ENCODE assay signal across 1 cellular context in the genomic region with DNA sequence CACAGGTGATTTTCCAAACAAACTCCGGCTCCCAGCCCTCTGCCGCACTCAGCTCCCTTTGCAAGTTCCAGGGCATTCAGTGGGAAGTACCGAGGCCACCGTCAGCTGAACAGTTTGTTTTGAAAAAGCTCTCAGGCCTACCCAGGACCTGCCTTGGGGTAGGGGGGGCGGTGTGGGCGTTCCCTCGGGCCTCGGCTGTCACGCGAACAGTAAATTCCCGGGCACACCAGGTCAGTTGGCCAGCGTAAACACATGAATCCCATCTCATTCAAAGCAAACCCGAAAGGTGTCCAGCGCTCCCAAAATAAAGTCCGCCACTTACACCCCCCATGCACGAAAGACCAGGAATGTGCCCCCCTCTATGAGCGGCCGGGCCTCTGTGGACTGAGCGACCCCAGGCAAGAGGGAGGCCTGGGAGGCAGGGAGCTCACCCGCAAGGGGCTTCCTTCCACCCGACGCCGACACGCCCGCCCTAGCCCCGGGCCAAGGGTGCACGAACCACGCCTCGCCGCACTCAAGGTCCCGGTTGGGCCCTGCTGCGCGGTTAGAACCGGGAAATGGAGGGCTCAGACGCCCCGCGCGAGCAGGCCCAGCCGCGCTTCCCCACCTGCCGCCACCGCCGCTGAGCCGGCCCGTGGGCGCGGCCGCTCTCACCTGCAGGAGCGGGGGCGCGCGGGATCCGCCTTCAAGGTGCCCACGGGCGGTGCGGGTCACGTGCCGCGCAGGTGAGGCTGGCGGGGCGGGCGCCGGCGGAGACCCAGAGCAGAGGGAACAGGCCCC.
TF ChIP-seq lines count a peak whose summit lies in the region.

A gene with protein sequence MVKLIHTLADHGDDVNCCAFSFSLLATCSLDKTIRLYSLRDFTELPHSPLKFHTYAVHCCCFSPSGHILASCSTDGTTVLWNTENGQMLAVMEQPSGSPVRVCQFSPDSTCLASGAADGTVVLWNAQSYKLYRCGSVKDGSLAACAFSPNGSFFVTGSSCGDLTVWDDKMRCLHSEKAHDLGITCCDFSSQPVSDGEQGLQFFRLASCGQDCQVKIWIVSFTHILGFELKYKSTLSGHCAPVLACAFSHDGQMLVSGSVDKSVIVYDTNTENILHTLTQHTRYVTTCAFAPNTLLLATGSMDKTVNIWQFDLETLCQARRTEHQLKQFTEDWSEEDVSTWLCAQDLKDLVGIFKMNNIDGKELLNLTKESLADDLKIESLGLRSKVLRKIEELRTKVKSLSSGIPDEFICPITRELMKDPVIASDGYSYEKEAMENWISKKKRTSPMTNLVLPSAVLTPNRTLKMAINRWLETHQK (minus strand): TSS at position 775 of the 780 bp plus-strand sequence. CDS start 3,634 bp downstream, outside the sequence.

TF ChIP-seq in K562, 482 proteins besides CTCF, POLR2A, EP300 and RAD21 (continued from another document and continues in another):
- TF ChIP-seq, protein P1, sequence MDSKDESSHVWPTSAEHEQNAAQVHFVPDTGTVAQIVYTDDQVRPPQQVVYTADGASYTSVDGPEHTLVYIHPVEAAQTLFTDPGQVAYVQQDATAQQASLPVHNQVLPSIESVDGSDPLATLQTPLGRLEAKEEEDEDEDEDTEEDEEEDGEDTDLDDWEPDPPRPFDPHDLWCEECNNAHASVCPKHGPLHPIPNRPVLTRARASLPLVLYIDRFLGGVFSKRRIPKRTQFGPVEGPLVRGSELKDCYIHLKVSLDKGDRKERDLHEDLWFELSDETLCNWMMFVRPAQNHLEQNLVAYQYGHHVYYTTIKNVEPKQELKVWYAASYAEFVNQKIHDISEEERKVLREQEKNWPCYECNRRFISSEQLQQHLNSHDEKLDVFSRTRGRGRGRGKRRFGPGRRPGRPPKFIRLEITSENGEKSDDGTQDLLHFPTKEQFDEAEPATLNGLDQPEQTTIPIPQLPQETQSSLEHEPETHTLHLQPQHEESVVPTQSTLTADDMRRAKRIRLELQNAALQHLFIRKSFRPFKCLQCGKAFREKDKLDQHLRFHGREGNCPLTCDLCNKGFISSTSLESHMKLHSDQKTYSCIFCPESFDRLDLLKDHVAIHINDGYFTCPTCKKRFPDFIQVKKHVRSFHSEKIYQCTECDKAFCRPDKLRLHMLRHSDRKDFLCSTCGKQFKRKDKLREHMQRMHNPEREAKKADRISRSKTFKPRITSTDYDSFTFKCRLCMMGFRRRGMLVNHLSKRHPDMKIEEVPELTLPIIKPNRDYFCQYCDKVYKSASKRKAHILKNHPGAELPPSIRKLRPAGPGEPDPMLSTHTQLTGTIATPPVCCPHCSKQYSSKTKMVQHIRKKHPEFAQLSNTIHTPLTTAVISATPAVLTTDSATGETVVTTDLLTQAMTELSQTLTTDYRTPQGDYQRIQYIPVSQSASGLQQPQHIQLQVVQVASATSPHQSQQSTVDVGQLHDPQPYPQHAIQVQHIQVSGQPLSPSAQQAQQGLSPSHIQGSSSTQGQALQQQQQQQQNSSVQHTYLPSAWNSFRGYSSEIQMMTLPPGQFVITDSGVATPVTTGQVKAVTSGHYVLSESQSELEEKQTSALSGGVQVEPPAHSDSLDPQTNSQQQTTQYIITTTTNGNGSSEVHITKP (IDR thresholded peaks at IDR 0.05; ENCODE audit: partially characterized antibody) = peak; percentile 73
- TF ChIP-seq, protein P2, sequence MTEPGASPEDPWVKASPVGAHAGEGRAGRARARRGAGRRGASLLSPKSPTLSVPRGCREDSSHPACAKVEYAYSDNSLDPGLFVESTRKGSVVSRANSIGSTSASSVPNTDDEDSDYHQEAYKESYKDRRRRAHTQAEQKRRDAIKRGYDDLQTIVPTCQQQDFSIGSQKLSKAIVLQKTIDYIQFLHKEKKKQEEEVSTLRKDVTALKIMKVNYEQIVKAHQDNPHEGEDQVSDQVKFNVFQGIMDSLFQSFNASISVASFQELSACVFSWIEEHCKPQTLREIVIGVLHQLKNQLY (CRISPR knock-in tag; conservative IDR thresholded peaks at IDR 0.05) = 0 out of 4 replicates have a peak, but pooled peaks of 1 of the 2 experiments have one; percentile 69
- TF ChIP-seq ZNF589 (CRISPR knock-in tag; IDR thresholded peaks at IDR 0.05; ENCODE audit: low read depth) = no peak
- TF ChIP-seq, protein P3, sequence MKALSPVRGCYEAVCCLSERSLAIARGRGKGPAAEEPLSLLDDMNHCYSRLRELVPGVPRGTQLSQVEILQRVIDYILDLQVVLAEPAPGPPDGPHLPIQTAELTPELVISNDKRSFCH (CRISPR knock-in tag; IDR thresholded peaks at IDR 0.05) = no peak
- TF ChIP-seq, protein P3 (tag; IDR thresholded peaks at IDR 0.05) = peak; percentile 68
- no peak for TF ChIP-seq ZNF23 (CRISPR knock-in tag; IDR thresholded peaks at IDR 0.05)
- 0 out of 2 replicates have a peak, but pooled peaks have one; percentile 55 for TF ChIP-seq ZC3H4 (CRISPR knock-in tag; IDR thresholded peaks at IDR 0.05; ENCODE audit: borderline replicate concordance)
- no peak for TF ChIP-seq ZNF217 (CRISPR knock-in tag; IDR thresholded peaks at IDR 0.05)
- no peak for TF ChIP-seq ZNF77 (CRISPR knock-in tag; IDR thresholded peaks at IDR 0.05)
- TF ChIP-seq TAL1 (IDR thresholded peaks at IDR 0.05) = no peak
- TF ChIP-seq DPF2 (IDR thresholded peaks at IDR 0.05) = no peak
- TF ChIP-seq, protein P4, sequence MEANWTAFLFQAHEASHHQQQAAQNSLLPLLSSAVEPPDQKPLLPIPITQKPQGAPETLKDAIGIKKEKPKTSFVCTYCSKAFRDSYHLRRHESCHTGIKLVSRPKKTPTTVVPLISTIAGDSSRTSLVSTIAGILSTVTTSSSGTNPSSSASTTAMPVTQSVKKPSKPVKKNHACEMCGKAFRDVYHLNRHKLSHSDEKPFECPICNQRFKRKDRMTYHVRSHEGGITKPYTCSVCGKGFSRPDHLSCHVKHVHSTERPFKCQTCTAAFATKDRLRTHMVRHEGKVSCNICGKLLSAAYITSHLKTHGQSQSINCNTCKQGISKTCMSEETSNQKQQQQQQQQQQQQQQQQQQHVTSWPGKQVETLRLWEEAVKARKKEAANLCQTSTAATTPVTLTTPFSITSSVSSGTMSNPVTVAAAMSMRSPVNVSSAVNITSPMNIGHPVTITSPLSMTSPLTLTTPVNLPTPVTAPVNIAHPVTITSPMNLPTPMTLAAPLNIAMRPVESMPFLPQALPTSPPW (CRISPR knock-in tag; IDR thresholded peaks at IDR 0.05) = peak; percentile 82
- TF ChIP-seq TBP (optimal IDR thresholded peaks at IDR 0.05; ENCODE audit: low read depth, low read length) = no peak
- TF ChIP-seq, protein P5, sequence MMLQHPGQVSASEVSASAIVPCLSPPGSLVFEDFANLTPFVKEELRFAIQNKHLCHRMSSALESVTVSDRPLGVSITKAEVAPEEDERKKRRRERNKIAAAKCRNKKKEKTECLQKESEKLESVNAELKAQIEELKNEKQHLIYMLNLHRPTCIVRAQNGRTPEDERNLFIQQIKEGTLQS (IDR thresholded peaks at IDR 0.05) = no peak
- TF ChIP-seq, protein P5 (CRISPR knock-in tag; conservative IDR thresholded peaks at IDR 0.05) = no peak
- no peak for TF ChIP-seq ZNF311 (CRISPR knock-in tag; IDR thresholded peaks at IDR 0.05)
- 0 out of 4 replicates have a peak, but pooled peaks of 1 of the 2 experiments have one; percentile 0 for TF ChIP-seq KDM1A (IDR thresholded peaks at IDR 0.05)
- TF ChIP-seq, protein P6, sequence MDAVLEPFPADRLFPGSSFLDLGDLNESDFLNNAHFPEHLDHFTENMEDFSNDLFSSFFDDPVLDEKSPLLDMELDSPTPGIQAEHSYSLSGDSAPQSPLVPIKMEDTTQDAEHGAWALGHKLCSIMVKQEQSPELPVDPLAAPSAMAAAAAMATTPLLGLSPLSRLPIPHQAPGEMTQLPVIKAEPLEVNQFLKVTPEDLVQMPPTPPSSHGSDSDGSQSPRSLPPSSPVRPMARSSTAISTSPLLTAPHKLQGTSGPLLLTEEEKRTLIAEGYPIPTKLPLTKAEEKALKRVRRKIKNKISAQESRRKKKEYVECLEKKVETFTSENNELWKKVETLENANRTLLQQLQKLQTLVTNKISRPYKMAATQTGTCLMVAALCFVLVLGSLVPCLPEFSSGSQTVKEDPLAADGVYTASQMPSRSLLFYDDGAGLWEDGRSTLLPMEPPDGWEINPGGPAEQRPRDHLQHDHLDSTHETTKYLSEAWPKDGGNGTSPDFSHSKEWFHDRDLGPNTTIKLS (IDR thresholded peaks at IDR 0.05; ENCODE audit: borderline replicate concordance, low read depth) = no peak
- TF ChIP-seq HMG20B (CRISPR knock-in tag; IDR thresholded peaks at IDR 0.05) = no peak
- TF ChIP-seq, protein P7, sequence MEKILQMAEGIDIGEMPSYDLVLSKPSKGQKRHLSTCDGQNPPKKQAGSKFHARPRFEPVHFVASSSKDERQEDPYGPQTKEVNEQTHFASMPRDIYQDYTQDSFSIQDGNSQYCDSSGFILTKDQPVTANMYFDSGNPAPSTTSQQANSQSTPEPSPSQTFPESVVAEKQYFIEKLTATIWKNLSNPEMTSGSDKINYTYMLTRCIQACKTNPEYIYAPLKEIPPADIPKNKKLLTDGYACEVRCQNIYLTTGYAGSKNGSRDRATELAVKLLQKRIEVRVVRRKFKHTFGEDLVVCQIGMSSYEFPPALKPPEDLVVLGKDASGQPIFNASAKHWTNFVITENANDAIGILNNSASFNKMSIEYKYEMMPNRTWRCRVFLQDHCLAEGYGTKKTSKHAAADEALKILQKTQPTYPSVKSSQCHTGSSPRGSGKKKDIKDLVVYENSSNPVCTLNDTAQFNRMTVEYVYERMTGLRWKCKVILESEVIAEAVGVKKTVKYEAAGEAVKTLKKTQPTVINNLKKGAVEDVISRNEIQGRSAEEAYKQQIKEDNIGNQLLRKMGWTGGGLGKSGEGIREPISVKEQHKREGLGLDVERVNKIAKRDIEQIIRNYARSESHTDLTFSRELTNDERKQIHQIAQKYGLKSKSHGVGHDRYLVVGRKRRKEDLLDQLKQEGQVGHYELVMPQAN (IDR thresholded peaks at IDR 0.05; ENCODE audit: borderline replicate concordance) = peak; percentile 56
- TF ChIP-seq, protein P8, sequence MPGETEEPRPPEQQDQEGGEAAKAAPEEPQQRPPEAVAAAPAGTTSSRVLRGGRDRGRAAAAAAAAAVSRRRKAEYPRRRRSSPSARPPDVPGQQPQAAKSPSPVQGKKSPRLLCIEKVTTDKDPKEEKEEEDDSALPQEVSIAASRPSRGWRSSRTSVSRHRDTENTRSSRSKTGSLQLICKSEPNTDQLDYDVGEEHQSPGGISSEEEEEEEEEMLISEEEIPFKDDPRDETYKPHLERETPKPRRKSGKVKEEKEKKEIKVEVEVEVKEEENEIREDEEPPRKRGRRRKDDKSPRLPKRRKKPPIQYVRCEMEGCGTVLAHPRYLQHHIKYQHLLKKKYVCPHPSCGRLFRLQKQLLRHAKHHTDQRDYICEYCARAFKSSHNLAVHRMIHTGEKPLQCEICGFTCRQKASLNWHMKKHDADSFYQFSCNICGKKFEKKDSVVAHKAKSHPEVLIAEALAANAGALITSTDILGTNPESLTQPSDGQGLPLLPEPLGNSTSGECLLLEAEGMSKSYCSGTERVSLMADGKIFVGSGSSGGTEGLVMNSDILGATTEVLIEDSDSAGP (CRISPR knock-in tag; IDR thresholded peaks at IDR 0.05) = no peak
- TF ChIP-seq TEAD4 (IDR thresholded peaks at IDR 0.05; ENCODE audit: low read length) = no peak
- TF ChIP-seq TEAD4 (CRISPR knock-in tag; IDR thresholded peaks at IDR 0.05; ENCODE audit: borderline replicate concordance) = no peak
- TF ChIP-seq ZNF76 (CRISPR knock-in tag; IDR thresholded peaks at IDR 0.05; ENCODE audit: borderline replicate concordance) = 0 out of 2 replicates have a peak, but pooled peaks have one; percentile 23
- TF ChIP-seq SRF (CRISPR knock-in tag; IDR thresholded peaks at IDR 0.05) = peak in 1 of 2 experiments; percentile 20; a peak in 1 of 4 replicates
- TF ChIP-seq HDAC2 (IDR thresholded peaks at IDR 0.05) = 0 out of 2 replicates have a peak, but pooled peaks have one; percentile 18
- TF ChIP-seq ZBTB1 (CRISPR knock-in tag; IDR thresholded peaks at IDR 0.05; ENCODE audit: borderline replicate concordance, low read depth) = 0 out of 2 replicates have a peak, but pooled peaks have one; percentile 63
- TF ChIP-seq RBM22 (IDR thresholded peaks at IDR 0.05; ENCODE audit: low read depth, low read length, poor library complexity, severe bottlenecking) = no peak
- no peak for TF ChIP-seq SIRT6 (IDR thresholded peaks at IDR 0.05; ENCODE audit: low read depth, low read length)
- TF ChIP-seq, protein P9, sequence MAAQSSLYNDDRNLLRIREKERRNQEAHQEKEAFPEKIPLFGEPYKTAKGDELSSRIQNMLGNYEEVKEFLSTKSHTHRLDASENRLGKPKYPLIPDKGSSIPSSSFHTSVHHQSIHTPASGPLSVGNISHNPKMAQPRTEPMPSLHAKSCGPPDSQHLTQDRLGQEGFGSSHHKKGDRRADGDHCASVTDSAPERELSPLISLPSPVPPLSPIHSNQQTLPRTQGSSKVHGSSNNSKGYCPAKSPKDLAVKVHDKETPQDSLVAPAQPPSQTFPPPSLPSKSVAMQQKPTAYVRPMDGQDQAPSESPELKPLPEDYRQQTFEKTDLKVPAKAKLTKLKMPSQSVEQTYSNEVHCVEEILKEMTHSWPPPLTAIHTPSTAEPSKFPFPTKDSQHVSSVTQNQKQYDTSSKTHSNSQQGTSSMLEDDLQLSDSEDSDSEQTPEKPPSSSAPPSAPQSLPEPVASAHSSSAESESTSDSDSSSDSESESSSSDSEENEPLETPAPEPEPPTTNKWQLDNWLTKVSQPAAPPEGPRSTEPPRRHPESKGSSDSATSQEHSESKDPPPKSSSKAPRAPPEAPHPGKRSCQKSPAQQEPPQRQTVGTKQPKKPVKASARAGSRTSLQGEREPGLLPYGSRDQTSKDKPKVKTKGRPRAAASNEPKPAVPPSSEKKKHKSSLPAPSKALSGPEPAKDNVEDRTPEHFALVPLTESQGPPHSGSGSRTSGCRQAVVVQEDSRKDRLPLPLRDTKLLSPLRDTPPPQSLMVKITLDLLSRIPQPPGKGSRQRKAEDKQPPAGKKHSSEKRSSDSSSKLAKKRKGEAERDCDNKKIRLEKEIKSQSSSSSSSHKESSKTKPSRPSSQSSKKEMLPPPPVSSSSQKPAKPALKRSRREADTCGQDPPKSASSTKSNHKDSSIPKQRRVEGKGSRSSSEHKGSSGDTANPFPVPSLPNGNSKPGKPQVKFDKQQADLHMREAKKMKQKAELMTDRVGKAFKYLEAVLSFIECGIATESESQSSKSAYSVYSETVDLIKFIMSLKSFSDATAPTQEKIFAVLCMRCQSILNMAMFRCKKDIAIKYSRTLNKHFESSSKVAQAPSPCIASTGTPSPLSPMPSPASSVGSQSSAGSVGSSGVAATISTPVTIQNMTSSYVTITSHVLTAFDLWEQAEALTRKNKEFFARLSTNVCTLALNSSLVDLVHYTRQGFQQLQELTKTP (IDR thresholded peaks at IDR 0.05; ENCODE audit: low read depth in 1 of 2, partially characterized antibody in 2 of 2) = no peak
- TF ChIP-seq, protein P10, sequence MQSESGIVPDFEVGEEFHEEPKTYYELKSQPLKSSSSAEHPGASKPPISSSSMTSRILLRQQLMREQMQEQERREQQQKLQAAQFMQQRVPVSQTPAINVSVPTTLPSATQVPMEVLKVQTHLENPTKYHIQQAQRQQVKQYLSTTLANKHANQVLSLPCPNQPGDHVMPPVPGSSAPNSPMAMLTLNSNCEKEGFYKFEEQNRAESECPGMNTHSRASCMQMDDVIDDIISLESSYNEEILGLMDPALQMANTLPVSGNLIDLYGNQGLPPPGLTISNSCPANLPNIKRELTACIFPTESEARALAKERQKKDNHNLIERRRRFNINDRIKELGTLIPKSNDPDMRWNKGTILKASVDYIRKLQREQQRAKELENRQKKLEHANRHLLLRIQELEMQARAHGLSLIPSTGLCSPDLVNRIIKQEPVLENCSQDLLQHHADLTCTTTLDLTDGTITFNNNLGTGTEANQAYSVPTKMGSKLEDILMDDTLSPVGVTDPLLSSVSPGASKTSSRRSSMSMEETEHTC (IDR thresholded peaks at IDR 0.05) = peak; percentile 52; the same call in 1 of the 2 replicates
- peak; percentile 86 for TF ChIP-seq RBBP5 (IDR thresholded peaks at IDR 0.05; ENCODE audit: borderline replicate concordance, insufficient read depth, low read length, poor library complexity, severe bottlenecking)
